In the genomic region with DNA sequence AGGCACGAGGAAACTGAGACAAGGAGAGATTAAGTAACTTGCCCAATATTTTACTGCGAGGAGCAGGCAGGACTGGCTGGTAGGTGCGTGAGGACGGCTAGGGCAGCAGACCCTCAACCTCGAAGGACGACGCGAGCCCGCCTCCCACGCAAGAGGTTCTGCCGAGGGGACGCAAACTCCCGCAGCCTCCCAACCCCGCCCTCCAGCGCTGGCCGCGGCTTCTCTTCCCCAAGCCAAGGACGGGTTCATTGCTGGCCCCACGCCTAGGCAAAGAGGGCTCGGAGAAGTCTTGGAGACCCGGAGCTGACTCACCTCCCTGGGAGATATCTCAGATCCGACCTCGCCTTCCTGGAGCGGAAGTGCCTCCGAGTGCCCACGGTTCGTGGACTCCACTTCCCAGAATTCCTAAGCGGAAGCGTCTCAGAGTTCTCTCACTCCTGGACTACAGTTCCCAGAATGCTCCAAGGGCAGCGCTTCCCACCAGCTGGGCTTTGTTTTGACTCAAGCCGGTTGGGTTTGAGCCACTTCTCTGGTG, we compare ENCODE assay signal across 8 cellular contexts. TPM values are rescaled to one million over a fixed set of nuclear protein-coding genes. Genes with fewer than 3 reads are reported as not detected.
DNase-seq lines count a peak whose midpoint lies in the region; ATAC-seq and TF ChIP-seq lines count a peak whose summit lies in the region.

Gene ZNF235 (minus strand): TSS at position 367 of the 535 bp plus-strand sequence. CDS start 1,621 bp downstream, outside the sequence.

- no peaks in the 10 kb centered on the region for H3K4me1 ChIP-seq in ascending aorta
- H3K4me1 ChIP-seq in right atrium auricular region, result peaks cover 0 to 11% of the 10 kb centered on the region in 2 donors
- no peaks in the 10 kb centered on the region for H3K4me1 ChIP-seq in prostate gland (replicated peaks)
- H3K4me1 ChIP-seq in urinary bladder (ENCODE audit: insufficient read depth), result no peaks in the 10 kb centered on the region

- DNase-seq in GM12865 (ENCODE audit: low read depth) (peak; percentile 91), NCI-H1436 (lab: John Stamatoyannopoulos, UW) (peak; percentile 79), ascending aorta (ENCODE audit: low spot score in 2 of 2) (peak; percentile 74 to 96), right atrium auricular region (ENCODE audit: low spot score) (peak; percentile 96), prostate gland (ENCODE audit: low spot score) (peak; percentile 94)

- ATAC-seq in HG02759 (IDR thresholded peaks at IDR 0.05; ENCODE audit: unreplicated experiment), result peak; percentile 94

- peaks cover 17 to 29% of the 10 kb centered on the region in 2 donors for H3K36me3 ChIP-seq in ascending aorta
- H3K36me3 ChIP-seq in right atrium auricular region, result peaks cover 10% of the 10 kb centered on the region
- H3K36me3 ChIP-seq in prostate gland, result no peaks in the 10 kb centered on the region
- H3K36me3 ChIP-seq in urinary bladder (ENCODE audit: insufficient read depth), result peaks cover 1% of the 10 kb centered on the region

- intact Hi-C loops in ascending aorta (cut with DNase I) (loop anchor here (1.0 to 10.0 kb wide), 6 partner anchors 52 to 772 kb away; partner anchors contain the start of genes ZNF112, ZNF155, ZNF225 and ZNF227), prostate gland (cut with DNase I) (no loop called here)

- H3K4me3 ChIP-seq in GM12865 (ENCODE audit: low read depth, low read length) (peak within 1 kb of the TSS; percentile 81), ascending aorta (peak within 1 kb of the TSS; percentile 81 to 83), right atrium auricular region (peak within 1 kb of the TSS; percentile 56 to 77), prostate gland (peak within 1 kb of the TSS; percentile 74 to 84), urinary bladder (ENCODE audit: low read depth, low read length) (peak within 1 kb of the TSS; percentile 62)

- peaks cover 28% of the 10 kb centered on the region for H3K9me3 Mint-ChIP-seq in T-helper 1 cell treated with Interleukin-12 subunit alpha and Interleukin-12 subunit beta and Interleukin-4 antibody, amounts not matched to agents 30 μg/mL and 1 μg/mL, for 36 hours

- no peaks in the 10 kb centered on the region for H3K27me3 Mint-ChIP-seq in T-helper 1 cell treated with Interleukin-12 subunit alpha and Interleukin-12 subunit beta and Interleukin-4 antibody, amounts not matched to agents 30 μg/mL and 1 μg/mL, for 36 hours (ENCODE audit: low read depth)

- TF ChIP-seq CTCF in GM12865 (IDR thresholded peaks at IDR 0.05; ENCODE audit: insufficient read depth, low read depth, low read length, missing control alignments), result no peak
- TF ChIP-seq CTCF in ascending aorta (IDR thresholded peaks at IDR 0.05), result no peak
- no peak for TF ChIP-seq CTCF in right atrium auricular region (IDR thresholded peaks at IDR 0.05)
- no peak for TF ChIP-seq CTCF in prostate gland (IDR thresholded peaks at IDR 0.05)

- 2% methylated on average over 31 of the region's 31 CpGs for WGBS in prostate gland
- WGBS in urinary bladder, result under 1% methylated on average over 31 of the region's 31 CpGs

- H3K36me3 Mint-ChIP-seq in T-helper 1 cell treated with Interleukin-12 subunit alpha and Interleukin-12 subunit beta and Interleukin-4 antibody, amounts not matched to agents 30 μg/mL and 1 μg/mL, for 36 hours (ENCODE audit: low read depth), result peaks cover 19% of the 10 kb centered on the region

- peaks cover 12% of the 10 kb centered on the region for H3K4me1 Mint-ChIP-seq in T-helper 1 cell treated with Interleukin-12 subunit alpha and Interleukin-12 subunit beta and Interleukin-4 antibody, amounts not matched to agents 30 μg/mL and 1 μg/mL, for 36 hours (ENCODE audit: low read depth)

- peak within 1 kb of the TSS; percentile 59 for H3K27ac Mint-ChIP-seq in T-helper 1 cell treated with Interleukin-12 subunit alpha and Interleukin-12 subunit beta and Interleukin-4 antibody, amounts not matched to agents 30 μg/mL and 1 μg/mL, for 36 hours

- H3K9me3 ChIP-seq in ascending aorta (peaks cover 0 to 33% of the 10 kb centered on the region in 2 donors), right atrium auricular region (no peaks in the 10 kb centered on the region), prostate gland (no peaks in the 10 kb centered on the region)

- H3K27me3 ChIP-seq in ascending aorta (no peaks in the 10 kb centered on the region), right atrium auricular region (no peaks in the 10 kb centered on the region), prostate gland (replicated peaks; ENCODE audit: insufficient read depth) (no peaks in the 10 kb centered on the region)

- peak within 1 kb of the TSS; percentile 91 for H3K4me3 Mint-ChIP-seq in T-helper 1 cell treated with Interleukin-12 subunit alpha and Interleukin-12 subunit beta and Interleukin-4 antibody, amounts not matched to agents 30 μg/mL and 1 μg/mL, for 36 hours

- TF ChIP-seq POLR2A in prostate gland (IDR thresholded peaks at IDR 0.05), result no peak

- H3K27ac ChIP-seq in ascending aorta, result peak within 1 kb of the TSS; percentile 76 to 83
- H3K27ac ChIP-seq in right atrium auricular region, result peak within 1 kb of the TSS; percentile 66 to 83
- H3K27ac ChIP-seq in prostate gland, result peak within 1 kb of the TSS; percentile 76 to 80
- peak within 1 kb of the TSS; percentile 71 for H3K27ac ChIP-seq in urinary bladder (ENCODE audit: low read depth)

RNA-seq across cellular contexts. Expression of gene ZNF235, which starts in this region (rescaled TPM):
- total RNA-seq in ascending aorta, result 6.6 TPM
- 1 to 10 TPM; 3.0 to 4.5 TPM for total RNA-seq in right atrium auricular region
- total RNA-seq in prostate gland, result 10 to 100 TPM in 1 of 2 donors, 1 to 10 TPM in 1; 6.2 to 13.1 TPM
- total RNA-seq in urinary bladder, result 20.8 TPM
- polyA plus RNA-seq in urinary bladder, result 3.2 TPM

Comparison
In these comparisons a context has a peak if more than half of its experiments do, and no peak if none do; other contexts are left out.
1. Peak in every context shown above with its lines: DNase-seq, ATAC-seq, H3K4me3 ChIP-seq and H3K27ac ChIP-seq.